Comparison of ENCODE assay signal across 8 cellular contexts in the genomic region with DNA sequence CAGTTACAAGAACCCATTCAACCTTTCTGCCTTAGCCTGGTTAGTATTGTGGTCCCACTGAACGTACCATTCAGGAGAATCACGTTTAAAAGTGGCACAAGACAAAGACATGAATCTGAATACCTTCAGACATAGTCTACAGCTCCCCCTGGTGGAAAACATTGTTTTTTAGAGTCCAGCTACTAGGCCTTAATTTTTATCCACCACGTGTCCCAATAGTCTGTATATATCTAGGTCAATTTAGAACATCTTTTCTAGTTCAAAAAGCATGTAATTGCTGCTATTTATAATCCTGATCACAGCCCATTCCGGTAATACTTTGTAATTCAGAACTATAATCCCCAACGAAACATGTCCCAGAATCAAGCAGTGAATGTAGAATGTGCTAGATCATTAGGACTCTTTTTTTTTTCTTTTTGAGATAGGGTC. TPM values are rescaled to one million over a fixed set of nuclear protein-coding genes. Genes with fewer than 3 reads are reported as not detected.
DNase-seq lines count a peak whose midpoint lies in the region; ATAC-seq and TF ChIP-seq lines count a peak whose summit lies in the region.

No MANE protein-coding gene starts in this region.

- no peak overlapping the region for H3K4me3 ChIP-seq in BLaER1

- no peak overlapping the region for H4K5ac ChIP-seq in H9 (ENCODE audit: insufficient read length, low read depth, low read length)

- no peak overlapping the region for H2BK20ac ChIP-seq in H9 (ENCODE audit: low read depth, low read length, poor library complexity, severe bottlenecking)

- H2AFZ ChIP-seq in H9 (ENCODE audit: low read length), result no peak overlapping the region

- no peaks in the 10 kb centered on the region for H3K27me3 ChIP-seq in BLaER1
- no peaks in the 10 kb centered on the region for H3K27me3 ChIP-seq in H9 (ENCODE audit: insufficient read depth, low read length)

- H2BK5ac ChIP-seq in H9 (ENCODE audit: insufficient read length, low read length), result no peak overlapping the region

- H3K79me2 ChIP-seq in H9 (ENCODE audit: insufficient read depth, low read length), result no peaks in the 10 kb centered on the region

- H3K79me1 ChIP-seq in H9 (ENCODE audit: insufficient read depth, low read depth, low read length, poor library complexity, severe bottlenecking), result no peaks in the 10 kb centered on the region

- no peak overlapping the region for H4K91ac ChIP-seq in H9 (ENCODE audit: insufficient read length, low read depth, low read length)

- peaks cover 4 to 8% of the 10 kb centered on the region in 2 experiments; a peak in 4 of 5 replicates for H3K9me3 Mint-ChIP-seq in H9
- H3K9me3 Mint-ChIP-seq in activated CD4-positive, alpha-beta T cell treated with anti-CD3 and anti-CD28 coated beads, Interleukin-2, amount 10 ng/mL, durations not matched to agents 24 days and 14 days, result no peaks in the 10 kb centered on the region
- H3K9me3 Mint-ChIP-seq in naive thymus-derived CD8-positive, alpha-beta T cell, result no peaks in the 10 kb centered on the region

- H3K27ac ChIP-seq in BLaER1 (no peak overlapping the region), H9 (ENCODE audit: insufficient read length, low read depth, low read length) (no peak overlapping the region), epithelial cell of prostate (no peak overlapping the region)

- peaks cover 26% of the 10 kb centered on the region for H3K4me1 ChIP-seq in BLaER1
- no peaks in the 10 kb centered on the region for H3K4me1 ChIP-seq in H9 (ENCODE audit: insufficient read depth, low read length)

- intact Hi-C loops in activated CD4-positive, alpha-beta T cell treated with anti-CD3 and anti-CD28 coated beads, Interleukin-2, amount 10 ng/mL, durations not matched to agents 24 days and 14 days (cut with micrococcal nuclease), result loop anchor here (1.0 to 2.0 kb wide), 4 partner anchors 56 to 166 kb away; a partner anchor contains a TSS

- no peak overlapping the region; a peak in 1 of 5 replicates for H3K4me3 Mint-ChIP-seq in H9
- peak overlapping the region; percentile 46 for H3K4me3 Mint-ChIP-seq in activated CD4-positive, alpha-beta T cell treated with anti-CD3 and anti-CD28 coated beads, Interleukin-2, amount 10 ng/mL, durations not matched to agents 24 days and 14 days
- peak overlapping the region in 9 of 10 donors; percentile 43 to 84 (median 67) for H3K4me3 Mint-ChIP-seq in naive thymus-derived CD8-positive, alpha-beta T cell

- H2BK120ac ChIP-seq in H9 (ENCODE audit: low read depth, low read length, poor library complexity, severe bottlenecking), result no peak overlapping the region

- H3K4me1 Mint-ChIP-seq in H9, result peaks cover 7 to 14% of the 10 kb centered on the region in 2 experiments
- H3K4me1 Mint-ChIP-seq in activated CD4-positive, alpha-beta T cell treated with anti-CD3 and anti-CD28 coated beads, Interleukin-2, amount 10 ng/mL, durations not matched to agents 24 days and 14 days, result peaks cover 19% of the 10 kb centered on the region
- peaks cover 6 to 27% (median 25%) of the 10 kb centered on the region in 4 donors for H3K4me1 Mint-ChIP-seq in naive thymus-derived CD8-positive, alpha-beta T cell

- H2BK15ac ChIP-seq in H9 (ENCODE audit: low read depth, low read length), result no peak overlapping the region

- no peak overlapping the region for H3K27ac Mint-ChIP-seq in H9
- peak overlapping the region; percentile 87 for H3K27ac Mint-ChIP-seq in activated CD4-positive, alpha-beta T cell treated with anti-CD3 and anti-CD28 coated beads, Interleukin-2, amount 10 ng/mL, durations not matched to agents 24 days and 14 days
- peak overlapping the region; percentile 45 to 97 (median 88) for H3K27ac Mint-ChIP-seq in naive thymus-derived CD8-positive, alpha-beta T cell

- H4K20me1 ChIP-seq in BLaER1, result no peaks in the 10 kb centered on the region
- no peaks in the 10 kb centered on the region for H4K20me1 ChIP-seq in H9 (ENCODE audit: control insufficient read depth, insufficient read depth, insufficient read length)

- ATAC-seq in naive thymus-derived CD8-positive, alpha-beta T cell, result peak; percentile 40 to 46
- ATAC-seq in GM21515 (IDR thresholded peaks at IDR 0.05; ENCODE audit: unreplicated experiment), result no peak

- H3K23me2 ChIP-seq in H9 (ENCODE audit: insufficient read length, low read depth, low read length, poor library complexity, severe bottlenecking), result peaks cover 5% of the 10 kb centered on the region

- POLR2A ChIA-PET in naive thymus-derived CD8-positive, alpha-beta T cell (lab: Charles Lee), result interaction anchor here (0.7 to 2.9 kb wide), 10 partner anchors 56 to 303 kb away, joined by 3 to 50 read pairs (median 4); a partner anchor contains a TSS

- TF ChIP-seq CTCF in H9 (conservative IDR thresholded peaks at IDR 0.05), result peak; percentile 73

- DNase-seq in H9, result no peak
- peak; percentile 37 for DNase-seq in NCI-H226
- peak; percentile 92 for DNase-seq in activated CD4-positive, alpha-beta T cell treated with anti-CD3 and anti-CD28 coated beads, Interleukin-2, amount 10 ng/mL, durations not matched to agents 24 days and 14 days
- peak; percentile 12 for DNase-seq in epithelial cell of prostate (ENCODE audit: low read depth, low spot score)
- DNase-seq in naive thymus-derived CD8-positive, alpha-beta T cell, result peak in 9 of 10 donors; percentile 15 to 84 (median 66)
- no peak for DNase-seq in NK-92 treated with Interleukin-12 subunit alpha and Interleukin-12 subunit beta, amount 100 ng/mL, for 24 hours (lab: John Stamatoyannopoulos, UW)

- no peaks in the 10 kb centered on the region; a peak in 1 of 7 replicates for H3K36me3 Mint-ChIP-seq in H9 (ENCODE audit: insufficient read depth in 1 of 3, low read depth in 3 of 3)
- H3K36me3 Mint-ChIP-seq in activated CD4-positive, alpha-beta T cell treated with anti-CD3 and anti-CD28 coated beads, Interleukin-2, amount 10 ng/mL, durations not matched to agents 24 days and 14 days (ENCODE audit: low read depth), result no peaks in the 10 kb centered on the region
- no peaks in the 10 kb centered on the region for H3K36me3 Mint-ChIP-seq in naive thymus-derived CD8-positive, alpha-beta T cell

- H3K27me3 Mint-ChIP-seq in H9 (ENCODE audit: low read depth), result peaks cover 41% of the 10 kb centered on the region
- H3K27me3 Mint-ChIP-seq in activated CD4-positive, alpha-beta T cell treated with anti-CD3 and anti-CD28 coated beads, Interleukin-2, amount 10 ng/mL, durations not matched to agents 24 days and 14 days, result peaks cover 19% of the 10 kb centered on the region
- H3K27me3 Mint-ChIP-seq in naive thymus-derived CD8-positive, alpha-beta T cell, result peaks cover 0 to 2% (median 0%) of the 10 kb centered on the region in 5 donors

- H3K56ac ChIP-seq in H9 (ENCODE audit: insufficient read length, low read depth, low read length), result no peak overlapping the region

- H3K9ac ChIP-seq in BLaER1, result no peak overlapping the region
- H3K9ac ChIP-seq in H9 (ENCODE audit: extremely low read depth, insufficient read length, low read length), result no peak overlapping the region

- H3K23ac ChIP-seq in H9 (ENCODE audit: insufficient read length, low read depth, low read length), result no peak overlapping the region

- H3K9me3 ChIP-seq in BLaER1 (no peaks in the 10 kb centered on the region), H9 (ENCODE audit: control insufficient read depth, low read depth, low read length) (no peaks in the 10 kb centered on the region)

- no CpG with 5 or more reads among the region's 5 CpGs for WGBS in H9 (ENCODE audit: extremely low coverage, insufficient read length, low lambda C conversion rate)

- no peak overlapping the region for H3K4ac ChIP-seq in H9 (ENCODE audit: low read depth, low read length)

- H3K4me2 ChIP-seq in BLaER1 (peak overlapping the region; percentile 91), H9 (ENCODE audit: insufficient read depth, insufficient read length, low read length) (no peak overlapping the region)

- no peak overlapping the region for H2BK12ac ChIP-seq in H9 (ENCODE audit: insufficient read length, low read depth, low read length)

- H2AK5ac ChIP-seq in H9 (ENCODE audit: insufficient read length, low read length), result no peak overlapping the region

- no peak overlapping the region for H3T11ph ChIP-seq in H9 (ENCODE audit: low read length)

- no peak overlapping the region for H3K18ac ChIP-seq in H9 (ENCODE audit: insufficient read length, low read depth, low read length)

- no peaks in the 10 kb centered on the region for H3K36me3 ChIP-seq in BLaER1

- H3K14ac ChIP-seq in H9 (ENCODE audit: insufficient read depth, low read length), result no peak overlapping the region

- H4K8ac ChIP-seq in H9 (replicated peaks; ENCODE audit: insufficient read length, low read depth, low read length), result no peak overlapping the region

RNA-seq across cellular contexts. Expression of a gene that starts 13.7 kb away (rescaled TPM):
- total RNA-seq in H9 (2021), result 0.15 and 0.35 TPM in 2 replicates
- not detected in 2 replicates for total RNA-seq in activated CD4-positive, alpha-beta T cell treated with anti-CD3 and anti-CD28 coated beads, Interleukin-2, amount 10 ng/mL, durations not matched to agents 24 days and 14 days
- not detected for total RNA-seq in naive thymus-derived CD8-positive, alpha-beta T cell
- under 1 TPM in 1 of 3 donors, not detected in 2; 0.17 TPM for polyA plus RNA-seq in naive thymus-derived CD8-positive, alpha-beta T cell

RNA-seq across cellular contexts. Expression of a gene that starts 50.1 kb away (rescaled TPM):
- total RNA-seq in H9 (2021), result 0.11 TPM in 1 of 2 replicates, not detected in the other
- total RNA-seq in activated CD4-positive, alpha-beta T cell treated with anti-CD3 and anti-CD28 coated beads, Interleukin-2, amount 10 ng/mL, durations not matched to agents 24 days and 14 days, result not detected in 2 replicates
- total RNA-seq in naive thymus-derived CD8-positive, alpha-beta T cell, result not detected
- not detected for polyA plus RNA-seq in naive thymus-derived CD8-positive, alpha-beta T cell

RNA-seq across cellular contexts. Expression of a gene that starts 56.8 kb away (rescaled TPM):
- 25.8 and 30.1 TPM in 2 replicates for total RNA-seq in H9 (2021)
- 52.4 and 54.5 TPM in 2 replicates for total RNA-seq in activated CD4-positive, alpha-beta T cell treated with anti-CD3 and anti-CD28 coated beads, Interleukin-2, amount 10 ng/mL, durations not matched to agents 24 days and 14 days
- 10 to 100 TPM; 35.2 to 43.0 TPM for total RNA-seq in naive thymus-derived CD8-positive, alpha-beta T cell
- 10 to 100 TPM in 2 of 3 donors, 1 to 10 TPM in 1; 7.6 to 18.5 (median 12.4) TPM for polyA plus RNA-seq in naive thymus-derived CD8-positive, alpha-beta T cell

RNA-seq across cellular contexts. Expression of a gene that starts 57.0 kb away (rescaled TPM):
- 132 and 160 TPM in 2 replicates for total RNA-seq in H9 (2021)
- 150 and 159 TPM in 2 replicates for total RNA-seq in activated CD4-positive, alpha-beta T cell treated with anti-CD3 and anti-CD28 coated beads, Interleukin-2, amount 10 ng/mL, durations not matched to agents 24 days and 14 days
- 100 to 1,000 TPM in 1 of 2 experiments, 10 to 100 TPM in 1; 93.4 to 120 TPM for total RNA-seq in naive thymus-derived CD8-positive, alpha-beta T cell
- polyA plus RNA-seq in naive thymus-derived CD8-positive, alpha-beta T cell, result 100 to 1,000 TPM; 199 to 219 (median 205) TPM

RNA-seq across cellular contexts. Expression of a gene that starts 59.1 kb away (rescaled TPM):
- total RNA-seq in H9 (2021), result 5.7 and 6.4 TPM in 2 replicates
- total RNA-seq in activated CD4-positive, alpha-beta T cell treated with anti-CD3 and anti-CD28 coated beads, Interleukin-2, amount 10 ng/mL, durations not matched to agents 24 days and 14 days, result 9.7 and 12.8 TPM in 2 replicates
- total RNA-seq in naive thymus-derived CD8-positive, alpha-beta T cell, result 10 to 100 TPM; 16.1 to 19.4 TPM
- polyA plus RNA-seq in naive thymus-derived CD8-positive, alpha-beta T cell, result under 1 TPM in 2 of 3 donors, not detected in 1; 0.44 to 0.80 TPM

Comparison
In these comparisons a context has a peak if more than half of its experiments do, and no peak if none do; other contexts are left out.
1. DNase-seq: peak in NCI-H226 (single experiment), activated CD4-positive, alpha-beta T cell treated with anti-CD3 and anti-CD28 coated beads, Interleukin-2, amount 10 ng/mL, durations not matched to agents 24 days and 14 days (single experiment), epithelial cell of prostate (single experiment) and naive thymus-derived CD8-positive, alpha-beta T cell (9 of 10); none in H9 (single experiment) and NK-92 treated with Interleukin-12 subunit alpha and Interleukin-12 subunit beta, amount 100 ng/mL, for 24 hours (single experiment).
2. H3K27ac Mint-ChIP-seq: peak in activated CD4-positive, alpha-beta T cell treated with anti-CD3 and anti-CD28 coated beads, Interleukin-2, amount 10 ng/mL, durations not matched to agents 24 days and 14 days (single experiment) and naive thymus-derived CD8-positive, alpha-beta T cell (10 of 10); none in H9 (0 of 3).
3. H3K4me3 Mint-ChIP-seq: peak in activated CD4-positive, alpha-beta T cell treated with anti-CD3 and anti-CD28 coated beads, Interleukin-2, amount 10 ng/mL, durations not matched to agents 24 days and 14 days (single experiment) and naive thymus-derived CD8-positive, alpha-beta T cell (9 of 10); none in H9 (0 of 2).